ENCODE assay signal across 1 cellular context in the genomic region with DNA sequence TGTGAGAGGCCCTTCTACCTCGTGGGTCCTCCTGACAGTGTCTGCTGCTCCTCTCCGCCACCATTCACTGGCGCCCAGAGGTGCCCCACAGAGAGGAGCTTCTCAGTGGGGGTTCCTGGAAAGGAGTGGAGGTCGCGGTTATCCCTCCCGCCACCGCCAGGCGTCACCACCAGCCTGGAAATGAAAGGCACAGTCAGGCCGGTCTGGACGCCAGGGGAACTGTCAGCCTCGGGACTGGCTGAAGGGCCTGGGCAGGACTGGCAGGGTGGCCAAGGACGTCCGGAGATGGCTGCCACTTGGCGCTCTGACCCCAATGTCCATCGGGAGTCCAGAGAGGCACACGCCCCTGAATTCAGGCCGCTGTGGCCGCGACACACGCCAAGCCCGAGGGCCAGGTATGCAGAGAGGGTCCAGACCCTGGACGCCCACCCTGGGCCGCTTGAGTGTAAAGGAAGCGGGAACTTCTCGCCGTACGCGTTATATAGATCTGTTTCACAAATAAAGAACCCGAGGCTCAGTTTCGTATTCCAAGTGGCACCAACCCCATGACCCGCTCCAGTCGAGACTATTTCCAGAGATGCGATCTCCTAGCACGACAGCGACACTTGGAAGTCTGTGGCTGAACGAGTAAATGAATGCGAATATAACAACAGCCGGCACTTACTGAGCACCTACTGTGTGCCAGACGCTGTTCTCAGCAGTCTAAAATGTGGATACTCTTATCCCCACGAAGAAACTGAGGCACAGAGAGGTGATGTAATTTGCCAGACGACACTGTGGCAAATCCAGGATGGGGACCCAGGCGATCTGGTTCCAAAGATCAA.
TF ChIP-seq lines count a peak whose summit lies in the region.

No MANE protein-coding gene starts in this region.

TF ChIP-seq in HepG2, 621 proteins besides CTCF, POLR2A, EP300 and RAD21 (continued from another document and continues in another):
- TF ChIP-seq ZNF225 (CRISPR knock-in tag; IDR thresholded peaks at IDR 0.05) (peak; percentile 94; the same call in 1 of the 2 replicates), ZFYVE20 (CRISPR knock-in tag; IDR thresholded peaks at IDR 0.05; ENCODE audit: borderline replicate concordance, low read depth) (no peak), SRY (CRISPR knock-in tag; IDR thresholded peaks at IDR 0.05) (0 out of 2 replicates have a peak, but pooled peaks have one; percentile 90), ZNF788 (CRISPR knock-in tag; IDR thresholded peaks at IDR 0.05; ENCODE audit: borderline replicate concordance) (peak; percentile 70; the same call in 1 of the 2 replicates), ZNF83 (CRISPR knock-in tag; IDR thresholded peaks at IDR 0.05; ENCODE audit: borderline replicate concordance) (peak; percentile 73; the same call in 1 of the 2 replicates), MIXL1 (CRISPR knock-in tag; IDR thresholded peaks at IDR 0.05) (peak; percentile 76), CREB1 (IDR thresholded peaks at IDR 0.05) (no peak), CREB1 (CRISPR knock-in tag; IDR thresholded peaks at IDR 0.05) (no peak), ELF3 (CRISPR knock-in tag; IDR thresholded peaks at IDR 0.05) (peak; percentile 77), ARNT (IDR thresholded peaks at IDR 0.05) (no peak), ZFP36 (IDR thresholded peaks at IDR 0.05; ENCODE audit: borderline replicate concordance, low read depth, low read length, partially characterized antibody) (no peak), RELA (CRISPR knock-in tag; IDR thresholded peaks at IDR 0.05) (peak; percentile 33; the same call in 1 of the 2 replicates), ZKSCAN1 (IDR thresholded peaks at IDR 0.05; ENCODE audit: low read length) (peak; percentile 99), SOX13 (IDR thresholded peaks at IDR 0.05) (0 out of 2 replicates have a peak, but pooled peaks have one; percentile 26), SOX13 (CRISPR knock-in tag; conservative IDR thresholded peaks at IDR 0.05 in 1 of 2, IDR thresholded peaks at IDR 0.05 in 1 of 2) (no peak; a peak in 1 of 4 replicates), ZNF354B (CRISPR knock-in tag; IDR thresholded peaks at IDR 0.05) (0 out of 2 replicates have a peak, but pooled peaks have one; percentile 50), PITX1 (CRISPR knock-in tag; IDR thresholded peaks at IDR 0.05) (peak; percentile 77), ZNF790 (CRISPR knock-in tag; IDR thresholded peaks at IDR 0.05; ENCODE audit: borderline replicate concordance) (0 out of 2 replicates have a peak, but pooled peaks have one; percentile 23), ASH2L (IDR thresholded peaks at IDR 0.05; ENCODE audit: insufficient read length, low read depth, low read length) (peak; percentile 42), ZNF383 (CRISPR knock-in tag; IDR thresholded peaks at IDR 0.05; ENCODE audit: borderline replicate concordance) (no peak), GABPB1 (CRISPR knock-in tag; IDR thresholded peaks at IDR 0.05) (peak; percentile 77), ELF1 (CRISPR knock-in tag; IDR thresholded peaks at IDR 0.05) (peak; percentile 53), ZFP36L2 (CRISPR knock-in tag; IDR thresholded peaks at IDR 0.05) (0 out of 2 replicates have a peak, but pooled peaks have one; percentile 59), ZNF451 (CRISPR knock-in tag; IDR thresholded peaks at IDR 0.05) (peak; percentile 47; the same call in 1 of the 2 replicates), ATAD3A (CRISPR knock-in tag; IDR thresholded peaks at IDR 0.05) (no peak), SIX4 (CRISPR knock-in tag; IDR thresholded peaks at IDR 0.05) (0 out of 2 replicates have a peak, but pooled peaks have one; percentile 17), ETV6 (CRISPR knock-in tag; conservative IDR thresholded peaks at IDR 0.05) (peak; percentile 58), ZNF274 (CRISPR knock-in tag; IDR thresholded peaks at IDR 0.05) (peak; percentile 89), MIER3 (CRISPR knock-in tag; IDR thresholded peaks at IDR 0.05; ENCODE audit: borderline replicate concordance) (peak; percentile 91; the same call in 1 of the 2 replicates)
- TF ChIP-seq, protein P1, sequence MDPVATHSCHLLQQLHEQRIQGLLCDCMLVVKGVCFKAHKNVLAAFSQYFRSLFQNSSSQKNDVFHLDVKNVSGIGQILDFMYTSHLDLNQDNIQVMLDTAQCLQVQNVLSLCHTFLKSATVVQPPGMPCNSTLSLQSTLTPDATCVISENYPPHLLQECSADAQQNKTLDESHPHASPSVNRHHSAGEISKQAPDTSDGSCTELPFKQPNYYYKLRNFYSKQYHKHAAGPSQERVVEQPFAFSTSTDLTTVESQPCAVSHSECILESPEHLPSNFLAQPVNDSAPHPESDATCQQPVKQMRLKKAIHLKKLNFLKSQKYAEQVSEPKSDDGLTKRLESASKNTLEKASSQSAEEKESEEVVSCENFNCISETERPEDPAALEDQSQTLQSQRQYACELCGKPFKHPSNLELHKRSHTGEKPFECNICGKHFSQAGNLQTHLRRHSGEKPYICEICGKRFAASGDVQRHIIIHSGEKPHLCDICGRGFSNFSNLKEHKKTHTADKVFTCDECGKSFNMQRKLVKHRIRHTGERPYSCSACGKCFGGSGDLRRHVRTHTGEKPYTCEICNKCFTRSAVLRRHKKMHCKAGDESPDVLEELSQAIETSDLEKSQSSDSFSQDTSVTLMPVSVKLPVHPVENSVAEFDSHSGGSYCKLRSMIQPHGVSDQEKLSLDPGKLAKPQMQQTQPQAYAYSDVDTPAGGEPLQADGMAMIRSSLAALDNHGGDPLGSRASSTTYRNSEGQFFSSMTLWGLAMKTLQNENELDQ (CRISPR knock-in tag; IDR thresholded peaks at IDR 0.05; ENCODE audit: borderline replicate concordance): peak; percentile 88; the same call in 1 of the 2 replicates
- TF ChIP-seq, protein P2, sequence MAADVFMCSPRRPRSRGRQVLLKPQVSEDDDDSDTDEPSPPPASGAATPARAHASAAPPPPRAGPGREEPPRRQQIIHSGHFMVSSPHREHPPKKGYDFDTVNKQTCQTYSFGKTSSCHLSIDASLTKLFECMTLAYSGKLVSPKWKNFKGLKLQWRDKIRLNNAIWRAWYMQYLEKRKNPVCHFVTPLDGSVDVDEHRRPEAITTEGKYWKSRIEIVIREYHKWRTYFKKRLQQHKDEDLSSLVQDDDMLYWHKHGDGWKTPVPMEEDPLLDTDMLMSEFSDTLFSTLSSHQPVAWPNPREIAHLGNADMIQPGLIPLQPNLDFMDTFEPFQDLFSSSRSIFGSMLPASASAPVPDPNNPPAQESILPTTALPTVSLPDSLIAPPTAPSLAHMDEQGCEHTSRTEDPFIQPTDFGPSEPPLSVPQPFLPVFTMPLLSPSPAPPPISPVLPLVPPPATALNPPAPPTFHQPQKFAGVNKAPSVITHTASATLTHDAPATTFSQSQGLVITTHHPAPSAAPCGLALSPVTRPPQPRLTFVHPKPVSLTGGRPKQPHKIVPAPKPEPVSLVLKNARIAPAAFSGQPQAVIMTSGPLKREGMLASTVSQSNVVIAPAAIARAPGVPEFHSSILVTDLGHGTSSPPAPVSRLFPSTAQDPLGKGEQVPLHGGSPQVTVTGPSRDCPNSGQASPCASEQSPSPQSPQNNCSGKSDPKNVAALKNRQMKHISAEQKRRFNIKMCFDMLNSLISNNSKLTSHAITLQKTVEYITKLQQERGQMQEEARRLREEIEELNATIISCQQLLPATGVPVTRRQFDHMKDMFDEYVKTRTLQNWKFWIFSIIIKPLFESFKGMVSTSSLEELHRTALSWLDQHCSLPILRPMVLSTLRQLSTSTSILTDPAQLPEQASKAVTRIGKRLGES (CRISPR knock-in tag; IDR thresholded peaks at IDR 0.05; ENCODE audit: borderline replicate concordance): no peak
- TF ChIP-seq, protein P3, sequence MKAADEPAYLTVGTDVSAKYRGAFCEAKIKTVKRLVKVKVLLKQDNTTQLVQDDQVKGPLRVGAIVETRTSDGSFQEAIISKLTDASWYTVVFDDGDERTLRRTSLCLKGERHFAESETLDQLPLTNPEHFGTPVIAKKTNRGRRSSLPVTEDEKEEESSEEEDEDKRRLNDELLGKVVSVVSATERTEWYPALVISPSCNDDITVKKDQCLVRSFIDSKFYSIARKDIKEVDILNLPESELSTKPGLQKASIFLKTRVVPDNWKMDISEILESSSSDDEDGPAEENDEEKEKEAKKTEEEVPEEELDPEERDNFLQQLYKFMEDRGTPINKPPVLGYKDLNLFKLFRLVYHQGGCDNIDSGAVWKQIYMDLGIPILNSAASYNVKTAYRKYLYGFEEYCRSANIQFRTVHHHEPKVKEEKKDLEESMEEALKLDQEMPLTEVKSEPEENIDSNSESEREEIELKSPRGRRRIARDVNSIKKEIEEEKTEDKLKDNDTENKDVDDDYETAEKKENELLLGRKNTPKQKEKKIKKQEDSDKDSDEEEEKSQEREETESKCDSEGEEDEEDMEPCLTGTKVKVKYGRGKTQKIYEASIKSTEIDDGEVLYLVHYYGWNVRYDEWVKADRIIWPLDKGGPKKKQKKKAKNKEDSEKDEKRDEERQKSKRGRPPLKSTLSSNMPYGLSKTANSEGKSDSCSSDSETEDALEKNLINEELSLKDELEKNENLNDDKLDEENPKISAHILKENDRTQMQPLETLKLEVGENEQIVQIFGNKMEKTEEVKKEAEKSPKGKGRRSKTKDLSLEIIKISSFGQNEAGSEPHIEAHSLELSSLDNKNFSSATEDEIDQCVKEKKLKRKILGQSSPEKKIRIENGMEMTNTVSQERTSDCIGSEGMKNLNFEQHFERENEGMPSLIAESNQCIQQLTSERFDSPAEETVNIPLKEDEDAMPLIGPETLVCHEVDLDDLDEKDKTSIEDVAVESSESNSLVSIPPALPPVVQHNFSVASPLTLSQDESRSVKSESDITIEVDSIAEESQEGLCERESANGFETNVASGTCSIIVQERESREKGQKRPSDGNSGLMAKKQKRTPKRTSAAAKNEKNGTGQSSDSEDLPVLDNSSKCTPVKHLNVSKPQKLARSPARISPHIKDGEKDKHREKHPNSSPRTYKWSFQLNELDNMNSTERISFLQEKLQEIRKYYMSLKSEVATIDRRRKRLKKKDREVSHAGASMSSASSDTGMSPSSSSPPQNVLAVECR (CRISPR knock-in tag; IDR thresholded peaks at IDR 0.05; ENCODE audit: borderline replicate concordance): peak; percentile 72; the same call in 1 of the 2 replicates
- TF ChIP-seq, protein P4, sequence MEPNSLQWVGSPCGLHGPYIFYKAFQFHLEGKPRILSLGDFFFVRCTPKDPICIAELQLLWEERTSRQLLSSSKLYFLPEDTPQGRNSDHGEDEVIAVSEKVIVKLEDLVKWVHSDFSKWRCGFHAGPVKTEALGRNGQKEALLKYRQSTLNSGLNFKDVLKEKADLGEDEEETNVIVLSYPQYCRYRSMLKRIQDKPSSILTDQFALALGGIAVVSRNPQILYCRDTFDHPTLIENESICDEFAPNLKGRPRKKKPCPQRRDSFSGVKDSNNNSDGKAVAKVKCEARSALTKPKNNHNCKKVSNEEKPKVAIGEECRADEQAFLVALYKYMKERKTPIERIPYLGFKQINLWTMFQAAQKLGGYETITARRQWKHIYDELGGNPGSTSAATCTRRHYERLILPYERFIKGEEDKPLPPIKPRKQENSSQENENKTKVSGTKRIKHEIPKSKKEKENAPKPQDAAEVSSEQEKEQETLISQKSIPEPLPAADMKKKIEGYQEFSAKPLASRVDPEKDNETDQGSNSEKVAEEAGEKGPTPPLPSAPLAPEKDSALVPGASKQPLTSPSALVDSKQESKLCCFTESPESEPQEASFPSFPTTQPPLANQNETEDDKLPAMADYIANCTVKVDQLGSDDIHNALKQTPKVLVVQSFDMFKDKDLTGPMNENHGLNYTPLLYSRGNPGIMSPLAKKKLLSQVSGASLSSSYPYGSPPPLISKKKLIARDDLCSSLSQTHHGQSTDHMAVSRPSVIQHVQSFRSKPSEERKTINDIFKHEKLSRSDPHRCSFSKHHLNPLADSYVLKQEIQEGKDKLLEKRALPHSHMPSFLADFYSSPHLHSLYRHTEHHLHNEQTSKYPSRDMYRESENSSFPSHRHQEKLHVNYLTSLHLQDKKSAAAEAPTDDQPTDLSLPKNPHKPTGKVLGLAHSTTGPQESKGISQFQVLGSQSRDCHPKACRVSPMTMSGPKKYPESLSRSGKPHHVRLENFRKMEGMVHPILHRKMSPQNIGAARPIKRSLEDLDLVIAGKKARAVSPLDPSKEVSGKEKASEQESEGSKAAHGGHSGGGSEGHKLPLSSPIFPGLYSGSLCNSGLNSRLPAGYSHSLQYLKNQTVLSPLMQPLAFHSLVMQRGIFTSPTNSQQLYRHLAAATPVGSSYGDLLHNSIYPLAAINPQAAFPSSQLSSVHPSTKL (CRISPR knock-in tag; IDR thresholded peaks at IDR 0.05): peak; percentile 46
- TF ChIP-seq, protein P5, sequence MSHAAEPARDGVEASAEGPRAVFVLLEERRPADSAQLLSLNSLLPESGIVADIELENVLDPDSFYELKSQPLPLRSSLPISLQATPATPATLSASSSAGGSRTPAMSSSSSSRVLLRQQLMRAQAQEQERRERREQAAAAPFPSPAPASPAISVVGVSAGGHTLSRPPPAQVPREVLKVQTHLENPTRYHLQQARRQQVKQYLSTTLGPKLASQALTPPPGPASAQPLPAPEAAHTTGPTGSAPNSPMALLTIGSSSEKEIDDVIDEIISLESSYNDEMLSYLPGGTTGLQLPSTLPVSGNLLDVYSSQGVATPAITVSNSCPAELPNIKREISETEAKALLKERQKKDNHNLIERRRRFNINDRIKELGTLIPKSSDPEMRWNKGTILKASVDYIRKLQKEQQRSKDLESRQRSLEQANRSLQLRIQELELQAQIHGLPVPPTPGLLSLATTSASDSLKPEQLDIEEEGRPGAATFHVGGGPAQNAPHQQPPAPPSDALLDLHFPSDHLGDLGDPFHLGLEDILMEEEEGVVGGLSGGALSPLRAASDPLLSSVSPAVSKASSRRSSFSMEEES (CRISPR knock-in tag; IDR thresholded peaks at IDR 0.05): peak; percentile 35; the same call in 1 of the 2 replicates
- TF ChIP-seq, protein P6, sequence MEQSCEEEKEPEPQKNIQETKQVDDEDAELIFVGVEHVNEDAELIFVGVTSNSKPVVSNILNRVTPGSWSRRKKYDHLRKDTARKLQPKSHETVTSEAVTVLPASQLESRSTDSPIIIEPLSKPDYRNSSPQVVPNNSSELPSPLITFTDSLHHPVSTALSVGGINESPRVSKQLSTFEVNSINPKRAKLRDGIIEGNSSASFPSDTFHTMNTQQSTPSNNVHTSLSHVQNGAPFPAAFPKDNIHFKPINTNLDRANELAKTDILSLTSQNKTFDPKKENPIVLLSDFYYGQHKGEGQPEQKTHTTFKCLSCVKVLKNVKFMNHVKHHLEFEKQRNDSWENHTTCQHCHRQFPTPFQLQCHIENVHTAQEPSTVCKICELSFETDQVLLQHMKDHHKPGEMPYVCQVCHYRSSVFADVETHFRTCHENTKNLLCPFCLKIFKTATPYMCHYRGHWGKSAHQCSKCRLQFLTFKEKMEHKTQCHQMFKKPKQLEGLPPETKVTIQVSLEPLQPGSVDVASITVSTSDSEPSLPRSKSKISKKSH (CRISPR knock-in tag; IDR thresholded peaks at IDR 0.05; ENCODE audit: borderline replicate concordance): peak; percentile 70
- TF ChIP-seq, protein P7, sequence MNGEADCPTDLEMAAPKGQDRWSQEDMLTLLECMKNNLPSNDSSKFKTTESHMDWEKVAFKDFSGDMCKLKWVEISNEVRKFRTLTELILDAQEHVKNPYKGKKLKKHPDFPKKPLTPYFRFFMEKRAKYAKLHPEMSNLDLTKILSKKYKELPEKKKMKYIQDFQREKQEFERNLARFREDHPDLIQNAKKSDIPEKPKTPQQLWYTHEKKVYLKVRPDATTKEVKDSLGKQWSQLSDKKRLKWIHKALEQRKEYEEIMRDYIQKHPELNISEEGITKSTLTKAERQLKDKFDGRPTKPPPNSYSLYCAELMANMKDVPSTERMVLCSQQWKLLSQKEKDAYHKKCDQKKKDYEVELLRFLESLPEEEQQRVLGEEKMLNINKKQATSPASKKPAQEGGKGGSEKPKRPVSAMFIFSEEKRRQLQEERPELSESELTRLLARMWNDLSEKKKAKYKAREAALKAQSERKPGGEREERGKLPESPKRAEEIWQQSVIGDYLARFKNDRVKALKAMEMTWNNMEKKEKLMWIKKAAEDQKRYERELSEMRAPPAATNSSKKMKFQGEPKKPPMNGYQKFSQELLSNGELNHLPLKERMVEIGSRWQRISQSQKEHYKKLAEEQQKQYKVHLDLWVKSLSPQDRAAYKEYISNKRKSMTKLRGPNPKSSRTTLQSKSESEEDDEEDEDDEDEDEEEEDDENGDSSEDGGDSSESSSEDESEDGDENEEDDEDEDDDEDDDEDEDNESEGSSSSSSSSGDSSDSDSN (CRISPR knock-in tag; IDR thresholded peaks at IDR 0.05): peak; percentile 76
